Comparison of ENCODE assay signal across 8 cellular contexts in the genomic region with DNA sequence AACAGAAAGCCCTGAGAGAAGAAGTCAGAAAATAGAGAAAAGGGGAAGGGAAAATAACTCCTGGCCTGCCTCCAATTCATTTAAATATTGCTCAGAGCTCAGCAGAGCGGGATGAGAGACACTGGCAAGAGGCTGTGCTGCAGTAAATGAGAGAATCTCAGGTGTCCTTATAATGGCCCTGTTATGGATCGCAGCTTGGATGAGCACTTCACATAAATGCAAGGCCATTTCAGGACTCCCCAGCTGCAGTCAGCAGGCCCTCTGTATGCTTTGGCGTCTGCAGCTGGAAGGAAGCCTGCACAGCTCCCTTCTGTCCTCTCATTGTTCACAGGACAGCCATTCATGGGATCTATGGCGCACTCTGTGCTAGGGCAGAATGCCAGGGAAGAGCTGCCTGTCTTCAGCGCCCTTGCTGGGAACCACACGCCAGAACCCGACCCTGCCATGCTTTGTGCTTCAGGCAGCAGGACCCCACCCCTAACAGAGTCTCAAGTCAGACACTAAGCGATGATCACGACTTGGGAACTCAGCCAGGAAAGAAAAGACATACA. TPM values are rescaled to one million over a fixed set of nuclear protein-coding genes. Genes with fewer than 3 reads are reported as not detected.
DNase-seq lines count a peak whose midpoint lies in the region; ATAC-seq, FAIRE-seq and TF ChIP-seq lines count a peak whose summit lies in the region.

No MANE protein-coding gene starts in this region.

- H3K4me3 ChIP-seq in OCI-LY3 (ENCODE audit: low read length): peak overlapping the region; percentile 77
- no peak overlapping the region for H3K4me3 ChIP-seq in endothelial cell of umbilical vein (replicated peaks in 1 of 3; ENCODE audit: insufficient read depth in 1 of 3, low read depth in 1 of 3, low read length in 3 of 3)

- H3K9me3 ChIP-seq in OCI-LY3 (ENCODE audit: insufficient read depth, low read length): no peaks in the 10 kb centered on the region
- H3K9me3 ChIP-seq in endothelial cell of umbilical vein (replicated peaks; ENCODE audit: control insufficient read depth, insufficient read depth, low read length): no peaks in the 10 kb centered on the region

- H3K79me2 ChIP-seq in OCI-LY3 (ENCODE audit: low read length) (no peaks in the 10 kb centered on the region), endothelial cell of umbilical vein (ENCODE audit: control insufficient read depth, insufficient read depth, low read length) (no peaks in the 10 kb centered on the region)

- peak; percentile 20 for ATAC-seq in activated naive CD8-positive, alpha-beta T cell treated with anti-CD3 and anti-CD28 coated beads, Interleukin-2, amount 50 U/mL, for 24 hours
- ATAC-seq in HG03558 (IDR thresholded peaks at IDR 0.05; ENCODE audit: extremely low read depth, unreplicated experiment): peak; percentile 75
- ATAC-seq in GM19452 (IDR thresholded peaks at IDR 0.05; ENCODE audit: unreplicated experiment): no peak

- no peak for TF ChIP-seq CTCF in OCI-LY3 (IDR thresholded peaks at IDR 0.05; ENCODE audit: low read depth, low read length)
- no peak for TF ChIP-seq CTCF in endothelial cell of umbilical vein (IDR thresholded peaks at IDR 0.05; ENCODE audit: extremely low read depth in 1 of 2, insufficient read depth in 1 of 2, low read depth in 1 of 2, low read length in 2 of 2)
- TF ChIP-seq CTCF in neural crest cell (conservative IDR thresholded peaks at IDR 0.05): no peak

- no peaks in the 10 kb centered on the region for H3K9me1 ChIP-seq in endothelial cell of umbilical vein (replicated peaks; ENCODE audit: control insufficient read depth, extremely low read depth, insufficient read depth, low read length)

- no peak for TF ChIP-seq POLR2A in endothelial cell of umbilical vein (IDR thresholded peaks at IDR 0.05; ENCODE audit: low read depth, low read length)

- H3K36me3 ChIP-seq in OCI-LY3 (replicated peaks; ENCODE audit: low read depth, low read length) (no peaks in the 10 kb centered on the region), endothelial cell of umbilical vein (ENCODE audit: control insufficient read depth in 2 of 2, extremely low read depth in 1 of 2, insufficient read depth in 2 of 2, low read length in 2 of 2) (no peaks in the 10 kb centered on the region)

- dilution Hi-C loops in endothelial cell of umbilical vein (cut with MboI; ENCODE audit: extremely low pct_ligation_motif_present, low sequenced_read_pairs): no loop called here

- FAIRE-seq in endothelial cell of umbilical vein (lab: Jason Lieb, UNC): peak; percentile 61

- peaks cover 3% of the 10 kb centered on the region for H3K4me1 Mint-ChIP-seq in activated naive CD8-positive, alpha-beta T cell treated with anti-CD3 and anti-CD28 coated beads, Interleukin-2, amount 50 U/mL, for 24 hours
- no peaks in the 10 kb centered on the region for H3K4me1 Mint-ChIP-seq in activated naive CD8-positive, alpha-beta T cell treated with anti-CD3 and anti-CD28 coated beads for 36 hours
- peaks cover 18% of the 10 kb centered on the region for H3K4me1 Mint-ChIP-seq in neural crest cell

- BruUV-seq in endothelial cell of umbilical vein (replicated peaks; lab: Mats Ljungman, UMichigan): no TSS peak

- H3K36me3 Mint-ChIP-seq in activated naive CD8-positive, alpha-beta T cell treated with anti-CD3 and anti-CD28 coated beads, Interleukin-2, amount 50 U/mL, for 24 hours (ENCODE audit: low read depth): no peaks in the 10 kb centered on the region
- H3K36me3 Mint-ChIP-seq in activated naive CD8-positive, alpha-beta T cell treated with anti-CD3 and anti-CD28 coated beads for 36 hours: no peaks in the 10 kb centered on the region
- H3K36me3 Mint-ChIP-seq in neural crest cell (ENCODE audit: low read depth): no peaks in the 10 kb centered on the region

- H3K27ac ChIP-seq in OCI-LY3 (ENCODE audit: low read length): peak overlapping the region; percentile 59
- H3K27ac ChIP-seq in endothelial cell of umbilical vein (ENCODE audit: insufficient read depth, low read depth, low read length): no peak overlapping the region

- intact Hi-C loops in endothelial cell of umbilical vein (cut with micrococcal nuclease): no loop called here

- CTCF ChIA-PET in endothelial cell of umbilical vein (lab: Charles Lee): interaction anchor here (0.9 to 1.8 kb wide), 8 partner anchors 12 to 636 kb away, joined by 3 to 17 read pairs (median 4); a partner anchor contains a TSS

- H3K9me3 Mint-ChIP-seq in activated naive CD8-positive, alpha-beta T cell treated with anti-CD3 and anti-CD28 coated beads, Interleukin-2, amount 50 U/mL, for 24 hours: no peaks in the 10 kb centered on the region
- H3K9me3 Mint-ChIP-seq in activated naive CD8-positive, alpha-beta T cell treated with anti-CD3 and anti-CD28 coated beads for 36 hours: no peaks in the 10 kb centered on the region
- H3K9me3 Mint-ChIP-seq in neural crest cell: no peaks in the 10 kb centered on the region

- peak overlapping the region; percentile 93 for H3K4me2 ChIP-seq in OCI-LY3 (ENCODE audit: low read length)
- H3K4me2 ChIP-seq in endothelial cell of umbilical vein (ENCODE audit: insufficient read depth, low read length): peak overlapping the region; percentile 46

- H4K20me1 ChIP-seq in OCI-LY3 (ENCODE audit: insufficient read depth, low read length): no peaks in the 10 kb centered on the region
- H4K20me1 ChIP-seq in endothelial cell of umbilical vein (replicated peaks; ENCODE audit: control insufficient read depth, extremely low read depth, insufficient read depth, low read length): no peaks in the 10 kb centered on the region

- peak overlapping the region; percentile 93 for H2AFZ ChIP-seq in OCI-LY3 (ENCODE audit: low read depth, low read length)
- peak overlapping the region; percentile 64 for H2AFZ ChIP-seq in endothelial cell of umbilical vein (ENCODE audit: low read depth, low read length)

- H3K27me3 Mint-ChIP-seq in activated naive CD8-positive, alpha-beta T cell treated with anti-CD3 and anti-CD28 coated beads, Interleukin-2, amount 50 U/mL, for 24 hours: peaks cover 4% of the 10 kb centered on the region
- peaks cover 7% of the 10 kb centered on the region for H3K27me3 Mint-ChIP-seq in activated naive CD8-positive, alpha-beta T cell treated with anti-CD3 and anti-CD28 coated beads for 36 hours
- H3K27me3 Mint-ChIP-seq in neural crest cell (ENCODE audit: low read depth): no peaks in the 10 kb centered on the region

- DNase-seq in activated naive CD8-positive, alpha-beta T cell treated with anti-CD3 and anti-CD28 coated beads, Interleukin-2, amount 50 U/mL, for 24 hours: no peak
- DNase-seq in activated naive CD8-positive, alpha-beta T cell treated with anti-CD3 and anti-CD28 coated beads for 36 hours: no peak
- peak; percentile 87 for DNase-seq in endothelial cell of umbilical vein (ENCODE audit: low read depth, low spot score)
- DNase-seq in neural crest cell (ENCODE audit: low read depth, low spot score): peak; percentile 21
- no peak for DNase-seq in NCI-H526 treated with DMSO at 0.1 percent for 48 hours (lab: John Stamatoyannopoulos, UW)

- H3K4me3 Mint-ChIP-seq in activated naive CD8-positive, alpha-beta T cell treated with anti-CD3 and anti-CD28 coated beads, Interleukin-2, amount 50 U/mL, for 24 hours: peak overlapping the region; percentile 5
- H3K4me3 Mint-ChIP-seq in activated naive CD8-positive, alpha-beta T cell treated with anti-CD3 and anti-CD28 coated beads for 36 hours: no peak overlapping the region
- no peak overlapping the region for H3K4me3 Mint-ChIP-seq in neural crest cell

- H3K4me1 ChIP-seq in OCI-LY3 (ENCODE audit: low read length): peaks cover 14% of the 10 kb centered on the region
- peaks cover 6% of the 10 kb centered on the region for H3K4me1 ChIP-seq in endothelial cell of umbilical vein (ENCODE audit: control insufficient read depth, extremely low read depth, insufficient read depth, low read length)

- no peaks in the 10 kb centered on the region for H3K27me3 ChIP-seq in OCI-LY3 (ENCODE audit: low read depth, low read length)
- no peaks in the 10 kb centered on the region for H3K27me3 ChIP-seq in endothelial cell of umbilical vein (ENCODE audit: control insufficient read depth in 2 of 2, insufficient read depth in 2 of 2, low read length in 2 of 2)

- H3K9ac ChIP-seq in OCI-LY3 (ENCODE audit: low read length) (peak overlapping the region; percentile 59), endothelial cell of umbilical vein (replicated peaks; ENCODE audit: extremely low read depth, insufficient read depth, low read length) (no peak overlapping the region)

- no peak overlapping the region for H3K27ac Mint-ChIP-seq in activated naive CD8-positive, alpha-beta T cell treated with anti-CD3 and anti-CD28 coated beads, Interleukin-2, amount 50 U/mL, for 24 hours
- H3K27ac Mint-ChIP-seq in activated naive CD8-positive, alpha-beta T cell treated with anti-CD3 and anti-CD28 coated beads for 36 hours: no peak overlapping the region
- peak overlapping the region; percentile 91 for H3K27ac Mint-ChIP-seq in neural crest cell (ENCODE audit: unreplicated experiment)

- POLR2A ChIA-PET in endothelial cell of umbilical vein (lab: Charles Lee): interaction anchor here (0.5 to 1.3 kb wide), 2 partner anchors 20 to 56 kb away, joined by 3 to 6 read pairs; a partner anchor contains a TSS

RNA-seq across cellular contexts. Expression of a gene that starts 20.7 kb away (rescaled TPM):
- 10 to 100 TPM; 36.8 to 37.8 TPM for total RNA-seq in activated naive CD8-positive, alpha-beta T cell treated with anti-CD3 and anti-CD28 coated beads for 36 hours
- total RNA-seq in endothelial cell of umbilical vein (19.4 and 19.8 TPM in 2 replicates), neural crest cell (24.0 and 25.2 TPM in 2 replicates)
- 5.2 and 6.0 TPM in 2 replicates for polyA plus RNA-seq in endothelial cell of umbilical vein
- polyA plus RNA-seq in endothelial cell of umbilical vein (2011; cell fraction: cytosol; rRNA removed): 6.1 and 6.2 TPM in 2 replicates
- polyA plus RNA-seq in endothelial cell of umbilical vein (2011; cell fraction: nucleus; rRNA removed): 9.6 and 14.7 TPM in 2 replicates
- polyA plus RNA-seq in endothelial cell of umbilical vein (2012): 11.2 and 13.8 TPM in 2 replicates
- polyA minus RNA-seq in endothelial cell of umbilical vein: 11.0 and 18.7 TPM in 2 replicates
- polyA minus RNA-seq in endothelial cell of umbilical vein (2011; cell fraction: cytosol; rRNA and poly(A)+ RNA removed): 12.1 TPM
- 6.1 and 8.4 TPM in 2 replicates for polyA minus RNA-seq in endothelial cell of umbilical vein (2011; cell fraction: nucleus; rRNA and poly(A)+ RNA removed)

RNA-seq across cellular contexts. Expression of a gene that starts 46.7 kb away (rescaled TPM):
- total RNA-seq in activated naive CD8-positive, alpha-beta T cell treated with anti-CD3 and anti-CD28 coated beads for 36 hours: 10 to 100 TPM; 28.0 to 32.2 TPM
- 20.3 and 24.8 TPM in 2 replicates for total RNA-seq in endothelial cell of umbilical vein
- polyA plus RNA-seq in endothelial cell of umbilical vein: 19.7 and 21.1 TPM in 2 replicates
- polyA plus RNA-seq in endothelial cell of umbilical vein (2011; cell fraction: cytosol; rRNA removed): 20.0 and 21.0 TPM in 2 replicates
- 29.7 and 30.2 TPM in 2 replicates for polyA plus RNA-seq in endothelial cell of umbilical vein (2011; cell fraction: nucleus; rRNA removed)
- polyA plus RNA-seq in endothelial cell of umbilical vein (2012): 12.1 and 17.9 TPM in 2 replicates
- polyA minus RNA-seq in endothelial cell of umbilical vein: 31.6 and 42.2 TPM in 2 replicates
- 16.0 TPM for polyA minus RNA-seq in endothelial cell of umbilical vein (2011; cell fraction: cytosol; rRNA and poly(A)+ RNA removed)
- polyA minus RNA-seq in endothelial cell of umbilical vein (2011; cell fraction: nucleus; rRNA and poly(A)+ RNA removed): 15.8 and 22.1 TPM in 2 replicates
- total RNA-seq in neural crest cell: 29.4 and 29.7 TPM in 2 replicates

RNA-seq across cellular contexts. Expression of a gene that starts 46.9 kb away (rescaled TPM):
- 10 to 100 TPM; 28.9 to 30.1 TPM for total RNA-seq in activated naive CD8-positive, alpha-beta T cell treated with anti-CD3 and anti-CD28 coated beads for 36 hours
- total RNA-seq in endothelial cell of umbilical vein: 12.4 and 12.7 TPM in 2 replicates
- 4.3 and 4.7 TPM in 2 replicates for polyA plus RNA-seq in endothelial cell of umbilical vein
- polyA plus RNA-seq in endothelial cell of umbilical vein (2011; cell fraction: cytosol; rRNA removed): 4.7 and 4.8 TPM in 2 replicates
- 9.7 and 10.6 TPM in 2 replicates for polyA plus RNA-seq in endothelial cell of umbilical vein (2011; cell fraction: nucleus; rRNA removed)
- polyA plus RNA-seq in endothelial cell of umbilical vein (2012): 4.8 and 7.2 TPM in 2 replicates
- 14.9 and 15.4 TPM in 2 replicates for polyA minus RNA-seq in endothelial cell of umbilical vein
- 20.4 TPM for polyA minus RNA-seq in endothelial cell of umbilical vein (2011; cell fraction: cytosol; rRNA and poly(A)+ RNA removed)
- 12.4 and 16.0 TPM in 2 replicates for polyA minus RNA-seq in endothelial cell of umbilical vein (2011; cell fraction: nucleus; rRNA and poly(A)+ RNA removed)
- 25.9 and 27.1 TPM in 2 replicates for total RNA-seq in neural crest cell

Comparison
In these comparisons a context has a peak if more than half of its experiments do, and no peak if none do; other contexts are left out.
1. DNase-seq: peak in endothelial cell of umbilical vein (single experiment) and neural crest cell (single experiment); none in activated naive CD8-positive, alpha-beta T cell treated with anti-CD3 and anti-CD28 coated beads, Interleukin-2, amount 50 U/mL, for 24 hours (single experiment), activated naive CD8-positive, alpha-beta T cell treated with anti-CD3 and anti-CD28 coated beads for 36 hours (single experiment) and NCI-H526 treated with DMSO at 0.1 percent for 48 hours (single experiment).